26 cellular contexts compared by ENCODE assay signal in the genomic region with DNA sequence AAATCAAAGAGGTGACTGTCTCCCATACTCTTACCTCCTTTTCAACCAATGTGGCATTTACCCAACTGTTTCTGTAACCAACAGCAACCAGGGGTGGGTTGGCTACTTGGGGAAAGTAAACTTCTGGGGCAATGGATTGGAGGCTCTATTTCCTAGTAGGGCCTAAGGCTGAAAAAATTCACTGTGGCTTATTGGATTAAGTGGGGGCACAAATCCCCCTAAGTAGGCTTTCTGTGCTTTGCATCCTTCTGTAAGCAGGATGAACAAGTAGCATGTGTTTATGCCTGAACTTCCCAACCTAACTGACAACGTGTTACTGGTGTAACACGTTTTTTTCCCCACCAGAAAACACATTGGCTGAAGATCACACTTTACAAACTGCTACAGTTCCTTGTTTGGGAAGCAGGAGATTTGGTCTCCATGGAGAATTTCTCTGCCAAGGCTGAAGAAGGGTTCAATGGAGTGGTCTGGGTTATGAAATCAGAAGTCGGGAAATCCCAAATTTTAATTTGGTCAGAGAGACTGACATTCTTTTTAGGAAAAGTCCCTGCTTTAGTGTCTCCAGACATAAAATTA.
"Had no signal": no experiment of that assay in that cellular context is flagged by ENCODE, and none has a peak within 500 bp of the region (broad histone marks: within the 10 kb centered on the region; RNA-seq: fewer than 3 reads in every experiment).

No MANE protein-coding gene starts in this region.

- H3K4me1 Mint-ChIP-seq: memory B cell; stimulated activated memory B cell treated with anti-CD40 and anti-IgM and Interleukin-4, amounts not matched to agents 10 μg/mL and 1 μg/mL and 100 μg/mL, for 72 hours had no signal

- H3K27ac Mint-ChIP-seq: dendritic cell treated with granulocyte-macrophage colony-stimulating factor and Interleukin-4, amounts not matched to agents 40 ng/mL and 50 ng/mL, for 4 days; memory B cell; natural killer cell; stimulated activated memory B cell treated with anti-CD40 and anti-IgM and Interleukin-4, amounts not matched to agents 10 μg/mL and 1 μg/mL and 100 μg/mL, for 72 hours had no signal

- ATAC-seq: foreskin keratinocyte; gastroesophageal sphincter; heart left ventricle; left lobe of liver; natural killer cell; pancreas; right lobe of liver; stimulated activated memory B cell treated with anti-CD40 and anti-IgM and Interleukin-4, amounts not matched to agents 10 μg/mL and 1 μg/mL and 100 μg/mL, for 72 hours; stimulated activated naive CD8-positive, alpha-beta T cell treated with anti-CD3 and anti-CD28 coated beads, Interleukin-15, Interleukin-2, amounts not matched to agents 100 U/mL and 50 U/mL, for 24 hours; upper lobe of right lung had no signal

- H3K4me1 ChIP-seq: colonic mucosa, esophagus muscularis mucosa, foreskin keratinocyte, gastroesophageal sphincter, heart left ventricle, pancreas, right lobe of liver, testis, tibial artery, upper lobe of right lung, vagina had no signal

- H3K36me3 ChIP-seq: colonic mucosa, esophagus muscularis mucosa, gastroesophageal sphincter, heart left ventricle, neutrophil, pancreas, right lobe of liver, tibial artery, upper lobe of right lung, vagina had no signal

- H3K4me2 ChIP-seq: hepatocyte had no signal

- H3K27ac ChIP-seq: colonic mucosa, esophagus muscularis mucosa, foreskin keratinocyte, gastroesophageal sphincter, heart left ventricle, hepatocyte, neutrophil, pancreas, right lobe of liver, testis, tibial artery, upper lobe of right lung, vagina had no signal

- H2AFZ ChIP-seq: hepatocyte had no signal

- H3K4me3 ChIP-seq: colonic mucosa, esophagus muscularis mucosa, gastroesophageal sphincter, heart left ventricle, hepatocyte, lung, pancreas, right lobe of liver, testis, tibial artery, upper lobe of right lung, vagina had no signal

- H3K27me3 ChIP-seq: colonic mucosa, foreskin keratinocyte, heart left ventricle, pancreas, right lobe of liver, testis, tibial artery, upper lobe of right lung, vagina had no signal

- H3K9me3 Mint-ChIP-seq: dendritic cell treated with granulocyte-macrophage colony-stimulating factor and Interleukin-4, amounts not matched to agents 40 ng/mL and 50 ng/mL, for 4 days; memory B cell; natural killer cell; stimulated activated memory B cell treated with anti-CD40 and anti-IgM and Interleukin-4, amounts not matched to agents 10 μg/mL and 1 μg/mL and 100 μg/mL, for 72 hours had no signal

- DNase-seq: colonic mucosa; effector CD8-positive, alpha-beta T cell; foreskin keratinocyte; heart left ventricle; kidney; natural killer cell; pancreas; retina; right lobe of liver; stimulated activated CD4-positive, alpha-beta T cell treated with anti-CD3 and anti-CD28 coated beads, Interleukin-2, amount 100 ng/mL, for 24 hours; stimulated activated CD4-positive, alpha-beta T cell treated with anti-CD3 and anti-CD28 coated beads, Interleukin-4, amount 100 ng/mL, for 4 hours; stimulated activated naive CD8-positive, alpha-beta T cell treated with anti-CD3 and anti-CD28 coated beads, Interleukin-15, Interleukin-2, amounts not matched to agents 100 U/mL and 50 U/mL, for 24 hours; substantia nigra; testis; tibial artery; upper lobe of right lung had no signal

- H3K9me3 ChIP-seq: colonic mucosa, esophagus muscularis mucosa, gastroesophageal sphincter, heart left ventricle, neutrophil, pancreas, right lobe of liver, testis, tibial artery, upper lobe of right lung, vagina had no signal

- H3K79me2 ChIP-seq: hepatocyte had no signal

- H3K36me3 Mint-ChIP-seq: memory B cell; natural killer cell; stimulated activated memory B cell treated with anti-CD40 and anti-IgM and Interleukin-4, amounts not matched to agents 10 μg/mL and 1 μg/mL and 100 μg/mL, for 72 hours had no signal

- H3K4me3 Mint-ChIP-seq: dendritic cell treated with granulocyte-macrophage colony-stimulating factor and Interleukin-4, amounts not matched to agents 40 ng/mL and 50 ng/mL, for 4 days; memory B cell; natural killer cell; stimulated activated memory B cell treated with anti-CD40 and anti-IgM and Interleukin-4, amounts not matched to agents 10 μg/mL and 1 μg/mL and 100 μg/mL, for 72 hours had no signal
